1 cellular context compared by ENCODE assay signal in the genomic region with DNA sequence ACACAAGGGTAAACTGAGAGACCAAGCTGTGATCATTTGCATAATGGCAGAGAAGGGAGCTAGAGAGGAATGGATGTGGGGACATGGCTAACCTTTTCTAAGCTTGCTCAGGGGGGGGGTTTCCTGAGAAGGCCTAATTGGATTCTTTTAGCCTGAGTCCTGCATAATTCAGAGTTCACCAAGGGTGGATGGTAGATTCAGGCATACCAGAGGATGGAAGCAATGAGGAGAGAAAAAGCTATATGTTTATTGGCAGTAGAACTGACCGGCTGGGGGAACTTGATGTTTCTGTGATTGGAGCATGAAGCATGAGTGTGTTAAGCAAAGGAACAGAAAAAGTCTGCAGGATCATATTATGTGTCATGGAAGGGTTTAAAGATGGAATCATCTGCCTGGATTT.
TF ChIP-seq lines count a peak whose summit lies in the region.

No MANE protein-coding gene starts in this region.

TF ChIP-seq in SK-N-SH, 30 proteins besides CTCF, POLR2A, EP300 and RAD21 (continued from another document):
- TF ChIP-seq, protein P1, sequence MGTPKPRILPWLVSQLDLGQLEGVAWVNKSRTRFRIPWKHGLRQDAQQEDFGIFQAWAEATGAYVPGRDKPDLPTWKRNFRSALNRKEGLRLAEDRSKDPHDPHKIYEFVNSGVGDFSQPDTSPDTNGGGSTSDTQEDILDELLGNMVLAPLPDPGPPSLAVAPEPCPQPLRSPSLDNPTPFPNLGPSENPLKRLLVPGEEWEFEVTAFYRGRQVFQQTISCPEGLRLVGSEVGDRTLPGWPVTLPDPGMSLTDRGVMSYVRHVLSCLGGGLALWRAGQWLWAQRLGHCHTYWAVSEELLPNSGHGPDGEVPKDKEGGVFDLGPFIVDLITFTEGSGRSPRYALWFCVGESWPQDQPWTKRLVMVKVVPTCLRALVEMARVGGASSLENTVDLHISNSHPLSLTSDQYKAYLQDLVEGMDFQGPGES (IDR thresholded peaks at IDR 0.05; ENCODE audit: low read depth, low read length) = no peak
- TF ChIP-seq SMC3 (IDR thresholded peaks at IDR 0.05; ENCODE audit: low read depth, low read length) (no peak), TCF12 (IDR thresholded peaks at IDR 0.05) (no peak), GATA2 (CRISPR knock-in tag; IDR thresholded peaks at IDR 0.05) (no peak), JUND (IDR thresholded peaks at IDR 0.05) (no peak), RXRA (IDR thresholded peaks at IDR 0.05; ENCODE audit: borderline replicate concordance, low read depth) (no peak), FOXM1 (IDR thresholded peaks at IDR 0.05; ENCODE audit: low read depth) (no peak), GABPA (IDR thresholded peaks at IDR 0.05; ENCODE audit: low read depth) (no peak)
